In the genomic region with DNA sequence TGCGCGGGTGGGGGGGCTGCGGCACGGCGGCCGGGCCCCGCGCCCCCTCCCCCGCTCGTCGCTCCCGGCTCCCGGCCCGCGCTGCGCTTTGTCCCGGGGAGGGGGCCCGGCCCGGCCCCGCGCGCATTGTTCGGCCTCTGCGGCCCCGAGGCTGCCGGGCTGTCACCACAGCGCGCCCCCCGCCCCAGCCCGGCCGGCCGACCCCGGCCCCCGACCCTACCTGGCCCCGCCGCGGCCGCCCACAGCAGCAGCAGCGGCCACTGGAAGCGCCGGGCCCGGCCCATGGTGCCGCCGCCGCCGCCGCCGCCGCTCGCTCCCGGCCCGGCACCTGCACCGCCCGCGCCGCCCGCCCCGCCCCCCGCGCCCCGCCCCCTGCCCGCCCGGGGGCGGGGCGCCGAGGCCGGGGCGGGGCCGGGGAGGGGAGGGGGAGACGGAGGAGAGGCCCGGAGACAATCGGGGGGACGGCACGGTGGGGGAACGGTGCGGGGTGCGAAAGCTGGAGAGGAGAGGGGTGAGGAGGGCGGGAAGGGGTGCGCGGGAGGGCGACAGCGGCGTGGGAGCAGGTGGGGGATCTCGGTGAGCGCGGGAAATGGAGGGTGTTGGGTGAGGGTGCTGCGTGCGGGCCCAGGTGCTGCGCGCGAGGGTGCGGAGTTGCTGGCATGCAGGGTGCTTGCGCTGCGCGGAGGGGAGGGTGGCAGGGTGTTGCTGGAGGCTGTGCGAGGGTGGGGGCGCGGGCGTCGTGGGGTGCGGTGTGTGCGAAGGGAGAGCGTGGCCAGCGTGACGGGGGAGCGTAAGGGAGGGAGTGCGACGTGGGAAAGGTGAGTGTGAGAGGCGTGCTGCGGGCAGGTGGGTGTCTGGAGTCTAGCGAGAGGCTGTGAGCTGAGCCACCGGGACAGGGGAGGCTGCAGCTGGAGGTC, we compare ENCODE assay signal across 8 cellular contexts. TPM values are rescaled to one million over a fixed set of nuclear protein-coding genes. Genes with fewer than 3 reads are reported as not detected.
DNase-seq lines count a peak whose midpoint lies in the region; ATAC-seq, FAIRE-seq and TF ChIP-seq lines count a peak whose summit lies in the region.

A gene with protein sequence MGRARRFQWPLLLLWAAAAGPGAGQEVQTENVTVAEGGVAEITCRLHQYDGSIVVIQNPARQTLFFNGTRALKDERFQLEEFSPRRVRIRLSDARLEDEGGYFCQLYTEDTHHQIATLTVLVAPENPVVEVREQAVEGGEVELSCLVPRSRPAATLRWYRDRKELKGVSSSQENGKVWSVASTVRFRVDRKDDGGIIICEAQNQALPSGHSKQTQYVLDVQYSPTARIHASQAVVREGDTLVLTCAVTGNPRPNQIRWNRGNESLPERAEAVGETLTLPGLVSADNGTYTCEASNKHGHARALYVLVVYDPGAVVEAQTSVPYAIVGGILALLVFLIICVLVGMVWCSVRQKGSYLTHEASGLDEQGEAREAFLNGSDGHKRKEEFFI (minus strand): TSS at position 344 of the 917 bp plus-strand sequence. CDS start 60 bp downstream, at position 284.

- H3K9ac ChIP-seq in K562 (ENCODE audit: insufficient read depth in 1 of 2, low read depth in 2 of 2, low read length in 2 of 2) (peak within 1 kb of the TSS in 1 of 2 experiments; percentile 92; a peak in 2 of 4 replicates), smooth muscle cell (ENCODE audit: low read depth) (no peak within 1 kb of the TSS)

- FAIRE-seq in K562 (lab: Jason Lieb, UNC), result no peak

- whole genome bisulfite sequencing in K562 (ENCODE audit: insufficient coverage, low coverage, missing lambda C conversion rate), result no CpG with 5 or more reads among the region's 112 CpGs
- 0% methylated on average over 2 of the region's 112 CpGs for WGBS in smooth muscle cell (ENCODE audit: low lambda C conversion rate)

- TF ChIP-seq POLR2A in K562 (conservative IDR thresholded peaks at IDR 0.05), result no peak

- H3K27me3 ChIP-seq in K562 (ENCODE audit: control insufficient read depth in 2 of 2, insufficient read depth in 2 of 2, low read length in 2 of 2) (peaks cover 9% of the 10 kb centered on the region in 2 experiments), smooth muscle cell (ENCODE audit: low read depth) (peaks cover 43% of the 10 kb centered on the region)

- peak within 1 kb of the TSS; percentile 82 for H3K27ac Mint-ChIP-seq in T-helper 17 cell

- no TSS peak for BruUV-seq in K562 (replicated peaks; lab: Mats Ljungman, UMichigan)

- peak within 1 kb of the TSS; percentile 44 for H3K4me3 ChIP-seq in K562
- H3K4me3 ChIP-seq in smooth muscle cell, result peak within 1 kb of the TSS; percentile 50

- POLR2A ChIA-PET in K562 (lab: Yijun Ruan, JAX), result interaction anchor here (1.1 kb wide), 1 partner anchor 8 kb away, joined by 3 read pairs; no protein-coding TSS in a partner anchor

- H3K27me3 Mint-ChIP-seq in T-helper 17 cell, result peaks cover 30% of the 10 kb centered on the region

- DNase-seq in NCI-H1417 (lab: John Stamatoyannopoulos, UW), result peak; percentile 34 to 71 (median 66)
- no peak for DNase-seq in NCI-H1417 treated with DMSO at 0.1 percent for 48 hours (lab: John Stamatoyannopoulos, UW)
- DNase-seq in T-helper 17 cell, result peak; percentile 27 to 63 (median 57)
- DNase-seq in K562 (ENCODE audit: extremely low read depth in 1 of 4, low spot score in 3 of 4), result peak; percentile 37 to 90 (median 87)
- DNase-seq in iPS-NIHi11 (ENCODE audit: low spot score), result peak; percentile 89
- no peak for DNase-seq in smooth muscle cell (lab: John Stamatoyannopoulos, UW; ENCODE audit: unreplicated experiment)

- H3K27ac ChIP-seq in K562 (ENCODE audit: extremely low read depth, low read depth, low read length) (no peak within 1 kb of the TSS), smooth muscle cell (ENCODE audit: low read depth) (no peak within 1 kb of the TSS)

- H3K4me1 Mint-ChIP-seq in T-helper 17 cell, result peaks cover 16% of the 10 kb centered on the region

- no peaks in the 10 kb centered on the region for H3K9me1 ChIP-seq in K562 (ENCODE audit: control insufficient read depth, insufficient read depth, low read length)

- TF ChIP-seq RAD21 in K562 (CRISPR knock-in tag; conservative IDR thresholded peaks at IDR 0.05 in 1 of 2, IDR thresholded peaks at IDR 0.05 in 1 of 2), result no peak

- H3K4me3 Mint-ChIP-seq in T-helper 17 cell, result peak within 1 kb of the TSS; percentile 95

- H3K9me3 ChIP-seq in T-helper 17 cell (ENCODE audit: control insufficient read depth, low read length, poor library complexity, severe bottlenecking) (no peaks in the 10 kb centered on the region), K562 (replicated peaks; ENCODE audit: control insufficient read depth, insufficient read depth, low read depth, low read length) (no peaks in the 10 kb centered on the region), smooth muscle cell (replicated peaks; ENCODE audit: low read depth) (no peaks in the 10 kb centered on the region)

- intact Hi-C loops in K562 (cut with micrococcal nuclease), result no loop called here

- in situ Hi-C loops in K562 (cut with MboI), result no loop called here

- peaks cover 5% of the 10 kb centered on the region for H3K36me3 Mint-ChIP-seq in T-helper 17 cell (ENCODE audit: low read depth)

- TF ChIP-seq EP300 in K562 (IDR thresholded peaks at IDR 0.05; ENCODE audit: low read length), result no peak

- CTCF ChIA-PET in K562 (lab: Yijun Ruan, JAX; ENCODE audit: low intra/inter-chr PET ratio), result no interaction called here

- H3K79me2 ChIP-seq in K562 (ENCODE audit: control insufficient read depth, insufficient read depth, low read length) (no peaks in the 10 kb centered on the region), smooth muscle cell (ENCODE audit: low read depth) (no peaks in the 10 kb centered on the region)

- no peaks in the 10 kb centered on the region for H3F3A ChIP-seq in smooth muscle cell (ENCODE audit: low read depth)

- H3K4me2 ChIP-seq in K562 (ENCODE audit: insufficient read depth, low read length) (peak within 1 kb of the TSS; percentile 74), smooth muscle cell (peak within 1 kb of the TSS; percentile 83)

- H3K4me1 ChIP-seq in K562 (replicated peaks in 1 of 2; ENCODE audit: control insufficient read depth in 2 of 2, insufficient read depth in 2 of 2, low read length in 2 of 2) (peaks cover 18 to 31% of the 10 kb centered on the region in 2 experiments; a peak in 4 of 5 replicates), smooth muscle cell (ENCODE audit: low read depth) (peaks cover 7% of the 10 kb centered on the region)

- TF ChIP-seq CTCF in K562 (IDR thresholded peaks at IDR 0.05 in 2 of 3, conservative IDR thresholded peaks at IDR 0.05 in 1 of 3; ENCODE audit: insufficient read depth in 2 of 3, low read depth in 1 of 3, low read length in 3 of 3), result no peak
- no peak for TF ChIP-seq CTCF in smooth muscle cell (IDR thresholded peaks at IDR 0.05; ENCODE audit: borderline replicate concordance, insufficient read depth, poor library complexity, severe bottlenecking)

- H4K20me1 ChIP-seq in K562 (replicated peaks; ENCODE audit: control insufficient read depth, insufficient read depth, low read length) (no peaks in the 10 kb centered on the region), smooth muscle cell (ENCODE audit: low read depth) (no peaks in the 10 kb centered on the region)

- H2AFZ ChIP-seq in K562 (ENCODE audit: low read depth, low read length), result peak within 1 kb of the TSS; percentile 89
- no peak within 1 kb of the TSS for H2AFZ ChIP-seq in smooth muscle cell (ENCODE audit: low read depth)

- peak; percentile 86 for ATAC-seq in T-helper 17 cell
- ATAC-seq in K562, result peak; percentile 76
- no peak for ATAC-seq in HG02884 (IDR thresholded peaks at IDR 0.05; ENCODE audit: unreplicated experiment)
- no peak for ATAC-seq in HG03045 (IDR thresholded peaks at IDR 0.05; ENCODE audit: unreplicated experiment)

- no peaks in the 10 kb centered on the region for H3K36me3 ChIP-seq in K562 (ENCODE audit: control insufficient read depth, insufficient read depth, low read length)
- H3K36me3 ChIP-seq in smooth muscle cell (ENCODE audit: low read depth), result no peaks in the 10 kb centered on the region

TF ChIP-seq in K562, 482 proteins besides CTCF, POLR2A, EP300 and RAD21 (continues in another document):
- peak; percentile 24; the same call in 1 of the 2 replicates for TF ChIP-seq DPF2 (IDR thresholded peaks at IDR 0.05)
- TF ChIP-seq, protein P1, sequence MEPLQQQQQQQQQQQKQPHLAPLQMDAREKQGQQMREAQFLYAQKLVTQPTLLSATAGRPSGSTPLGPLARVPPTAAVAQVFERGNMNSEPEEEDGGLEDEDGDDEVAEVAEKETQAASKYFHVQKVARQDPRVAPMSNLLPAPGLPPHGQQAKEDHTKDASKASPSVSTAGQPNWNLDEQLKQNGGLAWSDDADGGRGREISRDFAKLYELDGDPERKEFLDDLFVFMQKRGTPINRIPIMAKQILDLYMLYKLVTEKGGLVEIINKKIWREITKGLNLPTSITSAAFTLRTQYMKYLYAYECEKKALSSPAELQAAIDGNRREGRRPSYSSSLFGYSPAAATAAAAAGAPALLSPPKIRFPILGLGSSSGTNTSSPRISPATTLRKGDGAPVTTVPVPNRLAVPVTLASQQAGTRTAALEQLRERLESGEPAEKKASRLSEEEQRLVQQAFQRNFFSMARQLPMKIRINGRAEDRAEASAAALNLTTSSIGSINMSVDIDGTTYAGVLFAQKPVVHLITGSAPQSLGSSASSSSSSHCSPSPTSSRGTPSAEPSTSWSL (CRISPR knock-in tag; IDR thresholded peaks at IDR 0.05; ENCODE audit: borderline replicate concordance), result no peak
- TF ChIP-seq ZFX (CRISPR knock-in tag; IDR thresholded peaks at IDR 0.05), result 0 out of 2 replicates have a peak, but pooled peaks have one; percentile 6
- no peak for TF ChIP-seq DACH1 (IDR thresholded peaks at IDR 0.05; ENCODE audit: partially characterized antibody)

RNA-seq across cellular contexts. Expression of the gene that starts here (rescaled TPM):
- under 1 TPM; 0.40 to 0.91 TPM for total RNA-seq in T-helper 17 cell
- 2.0 and 2.5 TPM in 2 replicates for total RNA-seq in K562 (2011; cell fraction: chromatin; rRNA removed; ENCODE audit: low replicate concordance)
- 2.6 and 7.0 TPM in 2 replicates for total RNA-seq in K562 (2011; cell fraction: nucleolus; rRNA removed)
- 0.99 and 4.5 TPM in 2 replicates for total RNA-seq in K562 (2011; cell fraction: nucleoplasm; rRNA removed)
- 1.8 and 2.5 TPM in 2 replicates for total RNA-seq in K562 (2014; rRNA removed)
- 0.61 and 0.87 TPM in 2 replicates for total RNA-seq in K562 (2014; rRNA removed; fragmentation: Illumina TruSeq; extraction: Trizol)
- 0.72 and 1.2 TPM in 2 replicates for total RNA-seq in K562 (2015; rRNA removed; fragmentation: Illumina TruSeq; extraction: Trizol)
- 1.9 and 2.3 TPM in 2 replicates for total RNA-seq in K562 (2021)
- 1.4 and 2.1 TPM in 2 replicates for polyA plus RNA-seq in K562 (2011; rRNA removed)
- polyA plus RNA-seq in K562 (2011; cell fraction: cytosol; rRNA removed), result 1.9 and 3.5 TPM in 2 replicates
- polyA plus RNA-seq in K562 (2011; cell fraction: nucleus; rRNA removed), result 1.1 and 2.4 TPM in 2 replicates
- polyA plus RNA-seq in K562 (2012), result 2.1 and 2.5 TPM in 2 replicates
- polyA plus RNA-seq in K562 (2014; fragmentation: Illumina TruSeq; extraction: Trizol), result 1.3 and 2.2 TPM in 2 replicates
- polyA plus RNA-seq in K562 (2014; fragmentation: Nextera tagmentation; extraction: Ambion mirVana), result under 1 TPM; 0.03 to 0.13 TPM
- 1.7 and 4.6 TPM in 2 replicates for polyA plus RNA-seq in K562 (2014; rRNA removed)
- polyA minus RNA-seq in K562 (2011; rRNA and poly(A)+ RNA removed), result 0.30 and 0.32 TPM in 2 replicates
- polyA minus RNA-seq in K562 (2011; cell fraction: cytosol; rRNA and poly(A)+ RNA removed), result 0.86 and 1.5 TPM in 2 replicates
- polyA minus RNA-seq in K562 (2011; cell fraction: nucleus; rRNA and poly(A)+ RNA removed), result 0.54 and 0.89 TPM in 2 replicates
- 2.4 and 3.7 TPM in 2 replicates for total RNA-seq in smooth muscle cell
- polyA plus RNA-seq in smooth muscle cell, result 1.9 and 8.3 TPM in 2 replicates

Comparison
In these comparisons a context has a peak if more than half of its experiments do, and no peak if none do; other contexts are left out.
1. DNase-seq: peak in NCI-H1417 (3 of 3), K562 (4 of 4) and iPS-NIHi11 (single experiment); none in NCI-H1417 treated with DMSO at 0.1 percent for 48 hours (single experiment) and smooth muscle cell (single experiment).
2. Peak in DNase-seq and ATAC-seq in T-helper 17 cell; RNA of the gene not detected or under 1 TPM.